In the genomic region with DNA sequence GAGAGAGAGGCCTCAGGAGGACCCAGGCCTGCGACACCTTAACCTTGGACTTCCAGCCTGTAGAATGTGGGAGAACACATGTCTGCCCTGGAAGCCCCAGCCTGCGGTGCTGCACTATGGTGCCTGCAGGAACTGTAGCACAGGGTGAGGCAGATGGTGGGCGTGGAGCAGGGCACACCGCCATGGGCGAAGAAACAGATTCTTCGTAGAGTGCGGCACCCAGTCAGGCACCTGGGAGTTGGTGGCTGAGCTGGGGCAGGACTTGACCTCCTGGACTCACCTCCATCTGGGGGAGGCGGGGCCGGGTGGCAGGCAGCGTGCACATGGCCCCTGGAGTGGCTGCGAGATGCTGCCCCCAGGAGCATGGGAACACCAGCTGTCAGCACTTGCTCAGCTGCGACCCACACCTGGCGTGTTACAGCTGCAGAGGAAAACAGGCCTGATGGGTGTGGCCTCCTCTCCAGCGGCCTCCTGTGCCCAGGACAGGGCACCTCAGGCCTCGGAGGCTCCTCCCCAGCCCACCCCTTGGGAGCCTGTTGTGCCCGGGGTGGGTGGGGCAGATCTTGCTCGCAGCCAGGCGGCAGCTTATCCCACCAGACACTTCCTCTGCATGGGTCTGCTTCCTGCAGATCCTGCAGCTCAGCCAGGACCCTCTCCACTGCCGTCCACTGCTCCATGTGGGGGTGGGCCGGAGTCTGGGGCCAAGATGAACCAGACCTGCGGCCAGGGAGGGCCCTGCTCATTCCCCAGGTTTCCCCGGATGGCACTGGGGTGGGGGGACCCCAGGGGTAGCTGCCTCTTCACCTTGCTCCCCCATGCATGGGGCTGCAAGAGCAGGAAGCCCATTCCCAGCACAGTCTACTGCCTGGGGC, we compare ENCODE assay signal across 11 cellular contexts.
A peak's percentile ranks its signal among the peaks of the same experiment; 100 is the strongest.
DNase-seq lines count a peak whose midpoint lies in the region; ATAC-seq and TF ChIP-seq lines count a peak whose summit lies in the region.
"Had no signal": no experiment of that assay in that cellular context is flagged by ENCODE, and none has a peak within 500 bp of the region (broad histone marks: within the 10 kb centered on the region; RNA-seq: fewer than 3 reads in every experiment).

No MANE protein-coding gene starts in this region.

- H3K4me3 ChIP-seq in osteoblast (ENCODE audit: insufficient read depth, low read length) = no peak overlapping the region
- H3K4me3 ChIP-seq: vagina had no signal

- H3K9me3 ChIP-seq in osteoblast (ENCODE audit: low read depth, low read length) = no peaks in the 10 kb centered on the region
- H3K9me3 ChIP-seq: vagina had no signal

- ATAC-seq in HG02870 (IDR thresholded peaks at IDR 0.05; ENCODE audit: unreplicated experiment) (no peak), HG03457 (IDR thresholded peaks at IDR 0.05; ENCODE audit: unreplicated experiment) (no peak)

- no peaks in the 10 kb centered on the region for H3K27me3 Mint-ChIP-seq in activated T-helper 2 cell treated with anti-CD3 and anti-CD28 coated beads, Interferon-gamma antibody, Interleukin-2, Interleukin-4, amounts not matched to agents 10 μg/mL and 5 μg/mL and 100 μg/mL, durations not matched to agents 14 hours and 24 hours and 36 hours (ENCODE audit: low read depth)

- no peaks in the 10 kb centered on the region for H3K36me3 ChIP-seq in osteoblast (ENCODE audit: insufficient read depth, low read length)
- H3K36me3 ChIP-seq: vagina had no signal

- DNase-seq in GDM1 (lab: John Stamatoyannopoulos, UW) = peak; percentile 24
- peak; percentile 80 to 95 for DNase-seq in NCI-H524 (lab: John Stamatoyannopoulos, UW)
- peak; percentile 48 for DNase-seq in ecto neural progenitor cell (ENCODE audit: low spot score)
- DNase-seq in osteoblast (ENCODE audit: insufficient read length, low spot score, missing footprints) = peak; percentile 70
- no peak for DNase-seq in activated T-helper 2 cell treated with anti-CD3 and anti-CD28 coated beads, Interferon-gamma antibody, Interleukin-2, Interleukin-4, amounts not matched to agents 10 μg/mL and 5 μg/mL and 100 μg/mL, durations not matched to agents 14 hours and 24 hours and 36 hours (ENCODE audit: low spot score)
- DNase-seq: erythroblast, NCI-H1694 treated with DMSO at 0.1 percent for 48 hours had no signal

- no peaks in the 10 kb centered on the region for H3K27me3 ChIP-seq in osteoblast (ENCODE audit: insufficient read depth, low read length)
- H3K27me3 ChIP-seq: vagina had no signal

- H3K4me3 Mint-ChIP-seq in activated T-helper 2 cell treated with anti-CD3 and anti-CD28 coated beads, Interferon-gamma antibody, Interleukin-2, Interleukin-4, amounts not matched to agents 10 μg/mL and 5 μg/mL and 100 μg/mL, durations not matched to agents 14 hours and 24 hours and 36 hours (ENCODE audit: low read depth) = no peak overlapping the region
- H3K4me3 Mint-ChIP-seq: brain had no signal

- H2AFZ ChIP-seq in osteoblast (ENCODE audit: low read length) = no peak overlapping the region

- no peaks in the 10 kb centered on the region for H3K79me2 ChIP-seq in osteoblast (ENCODE audit: insufficient read depth, low read length)

- no peaks in the 10 kb centered on the region for H3K9me3 Mint-ChIP-seq in activated T-helper 2 cell treated with anti-CD3 and anti-CD28 coated beads, Interferon-gamma antibody, Interleukin-2, Interleukin-4, amounts not matched to agents 10 μg/mL and 5 μg/mL and 100 μg/mL, durations not matched to agents 14 hours and 24 hours and 36 hours

- intact Hi-C loops in activated T-helper 2 cell treated with anti-CD3 and anti-CD28 coated beads, Interferon-gamma antibody, Interleukin-2, Interleukin-4, amounts not matched to agents 10 μg/mL and 5 μg/mL and 100 μg/mL, durations not matched to agents 14 hours and 24 hours and 36 hours (cut with micrococcal nuclease) = no loop called here

- no peak overlapping the region for H3K4me2 ChIP-seq in osteoblast (ENCODE audit: insufficient read depth, low read length)

- no peak for TF ChIP-seq CTCF in osteoblast (IDR thresholded peaks at IDR 0.05; ENCODE audit: extremely low read depth, low read depth, low read length)

- no peak overlapping the region for H3K27ac Mint-ChIP-seq in activated T-helper 2 cell treated with anti-CD3 and anti-CD28 coated beads, Interferon-gamma antibody, Interleukin-2, Interleukin-4, amounts not matched to agents 10 μg/mL and 5 μg/mL and 100 μg/mL, durations not matched to agents 14 hours and 24 hours and 36 hours

- no peaks in the 10 kb centered on the region for H3K4me1 ChIP-seq in osteoblast (ENCODE audit: insufficient read depth, low read length)

- H3K4me1 Mint-ChIP-seq in activated T-helper 2 cell treated with anti-CD3 and anti-CD28 coated beads, Interferon-gamma antibody, Interleukin-2, Interleukin-4, amounts not matched to agents 10 μg/mL and 5 μg/mL and 100 μg/mL, durations not matched to agents 14 hours and 24 hours and 36 hours (ENCODE audit: low read depth) = no peaks in the 10 kb centered on the region
- H3K4me1 Mint-ChIP-seq: brain had no signal

- no peaks in the 10 kb centered on the region for H3K36me3 Mint-ChIP-seq in activated T-helper 2 cell treated with anti-CD3 and anti-CD28 coated beads, Interferon-gamma antibody, Interleukin-2, Interleukin-4, amounts not matched to agents 10 μg/mL and 5 μg/mL and 100 μg/mL, durations not matched to agents 14 hours and 24 hours and 36 hours (ENCODE audit: low read depth)
- H3K36me3 Mint-ChIP-seq: brain had no signal

- H3K27ac ChIP-seq in osteoblast (ENCODE audit: low read depth, low read length) = no peak overlapping the region
- H3K27ac ChIP-seq: vagina had no signal

- no peaks in the 10 kb centered on the region for H4K20me1 ChIP-seq in osteoblast (ENCODE audit: insufficient read depth, low read length)
